In the genomic region with DNA sequence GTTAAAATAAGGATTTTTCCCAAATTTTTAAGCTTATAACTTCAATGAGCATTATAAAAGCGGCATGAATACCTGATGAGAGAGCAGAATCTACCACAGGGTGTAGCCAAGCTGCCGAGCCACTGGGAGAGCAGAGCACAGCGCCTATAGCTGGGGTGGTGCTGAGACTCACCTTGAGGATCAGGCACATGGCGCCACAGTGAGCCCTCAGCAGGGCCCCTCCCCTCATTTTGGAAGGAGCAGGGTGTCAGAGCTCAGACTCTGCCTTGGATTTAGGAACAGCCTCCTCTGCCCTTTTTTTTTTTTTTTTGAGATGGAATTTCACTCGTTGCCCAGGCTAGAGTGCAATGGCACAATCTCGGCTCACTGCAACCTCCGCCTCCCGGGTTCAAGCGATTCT, we compare ENCODE assay signal across 14 cellular contexts.
DNase-seq lines count a peak whose midpoint lies in the region; ATAC-seq and TF ChIP-seq lines count a peak whose summit lies in the region.
"Had no signal": no experiment of that assay in that cellular context is flagged by ENCODE, and none has a peak within 500 bp of the region (broad histone marks: within the 10 kb centered on the region; RNA-seq: fewer than 3 reads in every experiment).

No MANE protein-coding gene starts in this region.

- DNase-seq in activated naive CD4-positive, alpha-beta T cell treated with anti-CD3 and anti-CD28 coated beads, Interleukin-2, amount 50 U/mL, for 16 hours: peak; percentile 13
- no peak for DNase-seq in activated naive CD4-positive, alpha-beta T cell treated with Interleukin-2 at 50 U/mL for 16 hours
- DNase-seq in PC-9 (no peak), epithelial cell of esophagus (ENCODE audit: low read depth) (peak; percentile 21), SIG-M5 treated with dmso at 0.1 percent for 504 hours (lab: John Stamatoyannopoulos, UW; ENCODE audit: unreplicated experiment) (no peak), left lobe of liver (ENCODE audit: low spot score) (no peak)
- DNase-seq: activated CD4-positive, alpha-beta T cell treated with anti-CD3 and anti-CD28 coated beads for 1 hour; activated gamma-delta T cell treated with Interleukin-2 at 50 U/mL for 16 hours; lower lobe of right lung; NCI-H2227 treated with DMSO at 0.1 percent for 48 hours; SHP77 treated with DMSO at 0.1 percent for 48 hours had no signal

- 0 out of 2 replicates have a peak, but pooled peaks cover 5% of the 10 kb centered on the region for H3K9me2 ChIP-seq in PC-9 (ENCODE audit: insufficient read depth)

- no TSS peak for BruUV-seq in PC-9 (replicated peaks; lab: Mats Ljungman, UMichigan)

- no peaks in the 10 kb centered on the region for H4K20me1 ChIP-seq in PC-9 (ENCODE audit: insufficient read depth)

- H3K27me3 ChIP-seq in PC-9 (ENCODE audit: insufficient read depth, low read depth) (no peaks in the 10 kb centered on the region), skeletal muscle satellite cell (ENCODE audit: control insufficient read depth, insufficient read depth, low read length) (no peaks in the 10 kb centered on the region)
- H3K27me3 ChIP-seq: tibial nerve had no signal

- H3K27ac ChIP-seq in PC-9: no peak overlapping the region

- H3K4me1 ChIP-seq in PC-9 (replicated peaks; ENCODE audit: insufficient read depth) (peaks cover 35% of the 10 kb centered on the region), skeletal muscle satellite cell (ENCODE audit: control insufficient read depth, insufficient read depth, low read length) (peaks cover 26% of the 10 kb centered on the region)

- no peak overlapping the region for H2AFZ ChIP-seq in PC-9

- POLR2A ChIA-PET in PC-9 (lab: Charles Lee; ENCODE audit: unreplicated experiment): interaction anchor here (0.5 to 0.7 kb wide), 2 partner anchors 14 to 86 kb away, joined by 3 to 10 read pairs; no protein-coding TSS in a partner anchor

- peaks cover 26% of the 10 kb centered on the region for H3F3A ChIP-seq in PC-9 (ENCODE audit: insufficient read depth, low read depth)

- intact Hi-C loops in PC-9 (cut with micrococcal nuclease; ENCODE audit: unreplicated experiment): no loop called here

- CTCF ChIA-PET in PC-9 (lab: Charles Lee): no interaction called here

- H3K79me2 ChIP-seq in PC-9 (ENCODE audit: low read depth): peaks cover 31% of the 10 kb centered on the region

- H3K4me3 ChIP-seq in PC-9: no peak overlapping the region; the same call in 1 of the 2 replicates
- peak overlapping the region; percentile 80 for H3K4me3 ChIP-seq in epithelial cell of esophagus (ENCODE audit: low read length)
- H3K4me3 ChIP-seq in skeletal muscle satellite cell (ENCODE audit: low read length): no peak overlapping the region

- H3K4me2 ChIP-seq in PC-9 (peak overlapping the region; percentile 95), skeletal muscle satellite cell (ENCODE audit: low read length) (peak overlapping the region; percentile 82)

- peak overlapping the region; percentile 79 for H3K9ac ChIP-seq in skeletal muscle satellite cell (ENCODE audit: low read depth, low read length)

- no peak for ATAC-seq in left lobe of liver
- ATAC-seq in GM18907 (IDR thresholded peaks at IDR 0.05; ENCODE audit: unreplicated experiment): no peak

- no peaks in the 10 kb centered on the region for H3K36me3 ChIP-seq in PC-9 (ENCODE audit: low read depth)
- no peaks in the 10 kb centered on the region for H3K36me3 ChIP-seq in skeletal muscle satellite cell (ENCODE audit: insufficient read depth, low read length)
- H3K36me3 ChIP-seq: lower lobe of right lung, tibial nerve had no signal

- no peak for TF ChIP-seq CTCF in PC-9 (conservative IDR thresholded peaks at IDR 0.05)
- TF ChIP-seq CTCF in epithelial cell of esophagus (IDR thresholded peaks at IDR 0.05; ENCODE audit: insufficient read depth, low read depth, low read length, missing control alignments): no peak

- H3K9me3 ChIP-seq in PC-9 (ENCODE audit: insufficient read depth, low read depth) (no peaks in the 10 kb centered on the region), skeletal muscle satellite cell (replicated peaks; ENCODE audit: low read length) (no peaks in the 10 kb centered on the region)
- H3K9me3 ChIP-seq: lower lobe of right lung, tibial nerve had no signal

Comparison
In these comparisons a context has a peak if more than half of its experiments do, and no peak if none do; other contexts are left out.
1. DNase-seq: peak in activated naive CD4-positive, alpha-beta T cell treated with anti-CD3 and anti-CD28 coated beads, Interleukin-2, amount 50 U/mL, for 16 hours (single experiment) and epithelial cell of esophagus (single experiment); none in activated naive CD4-positive, alpha-beta T cell treated with Interleukin-2 at 50 U/mL for 16 hours (single experiment), PC-9 (0 of 2), SIG-M5 treated with dmso at 0.1 percent for 504 hours (single experiment) and left lobe of liver (single experiment).